Comparison of ENCODE assay signal across 23 cellular contexts in genomic region chr12:109615556-109616229, GRCh38. TPM values are rescaled to one million over a fixed set of nuclear protein-coding genes. Genes with fewer than 3 reads are reported as not detected.
A peak's percentile ranks its signal among the peaks of the same experiment; 100 is the strongest.
DNase-seq lines count a peak whose midpoint lies in the region; ATAC-seq, FAIRE-seq and TF ChIP-seq lines count a peak whose summit lies in the region.
"Had no signal": no experiment of that assay in that cellular context is flagged by ENCODE, and none has a peak within 500 bp of the region (broad histone marks: within the 10 kb centered on the region; RNA-seq: fewer than 3 reads in every experiment).

No MANE protein-coding gene starts in this region.

- no peaks in the 10 kb centered on the region for H3K23me2 ChIP-seq in H9 (ENCODE audit: insufficient read length, low read depth, low read length, poor library complexity, severe bottlenecking)

- peaks cover 9% of the 10 kb centered on the region for H3K27me3 Mint-ChIP-seq in H9 (ENCODE audit: low read depth)

- no peaks in the 10 kb centered on the region; a peak in 1 of 7 replicates for H3K36me3 Mint-ChIP-seq in H9 (ENCODE audit: insufficient read depth in 1 of 3, low read depth in 3 of 3)
- H3K36me3 Mint-ChIP-seq: CD14-positive monocyte; CD8-positive, alpha-beta T cell had no signal

- H3K79me2 ChIP-seq in H9 (ENCODE audit: insufficient read depth, low read length): no peaks in the 10 kb centered on the region

- no peak overlapping the region for H3K4me3 Mint-ChIP-seq in H9
- H3K4me3 Mint-ChIP-seq: CD14-positive monocyte; CD8-positive, alpha-beta T cell; HFFc6 had no signal

- H3K4me1 ChIP-seq in H9 (ENCODE audit: insufficient read depth, low read length) (no peaks in the 10 kb centered on the region), body of pancreas (peaks cover 14% of the 10 kb centered on the region), pancreas (peaks cover 0 to 6% (median 0%) of the 10 kb centered on the region in 3 donors)

- H3K9me3 ChIP-seq in H9 (ENCODE audit: control insufficient read depth, low read depth, low read length): no peaks in the 10 kb centered on the region
- H3K9me3 ChIP-seq in body of pancreas: no peaks in the 10 kb centered on the region
- no peaks in the 10 kb centered on the region for H3K9me3 ChIP-seq in pancreas

- no peak overlapping the region for H3K27ac ChIP-seq in H9 (ENCODE audit: insufficient read length, low read depth, low read length)
- H3K27ac ChIP-seq in body of pancreas: no peak overlapping the region
- H3K27ac ChIP-seq in pancreas: no peak overlapping the region
- H3K27ac ChIP-seq: 22Rv1 had no signal

- H2BK12ac ChIP-seq in H9 (ENCODE audit: insufficient read length, low read depth, low read length): no peak overlapping the region

- no peak overlapping the region for H3K4me3 ChIP-seq in body of pancreas
- H3K4me3 ChIP-seq in pancreas: no peak overlapping the region

- no CpG with 5 or more reads among the region's 14 CpGs for WGBS in H9 (ENCODE audit: extremely low coverage, insufficient read length, low lambda C conversion rate)
- 17 to 18% methylated on average over 10 to 14 of the region's 14 CpGs for WGBS in body of pancreas, 2 donors
- WGBS in pancreas, 2 donors: 12 to 18% methylated on average over 14 of the region's 14 CpGs

- H3K56ac ChIP-seq in H9 (ENCODE audit: insufficient read length, low read depth, low read length): no peak overlapping the region

- no peak overlapping the region for H2BK120ac ChIP-seq in H9 (ENCODE audit: low read depth, low read length, poor library complexity, severe bottlenecking)

- no peaks in the 10 kb centered on the region for H4K20me1 ChIP-seq in H9 (ENCODE audit: control insufficient read depth, insufficient read depth, insufficient read length)

- intact Hi-C loops in body of pancreas (cut with DNase I) (no loop called here), pancreas (cut with DNase I) (no loop called here)

- no peaks in the 10 kb centered on the region for H3K27me3 ChIP-seq in H9 (ENCODE audit: insufficient read depth, low read length)
- H3K27me3 ChIP-seq in body of pancreas: peaks cover 0 to 4% of the 10 kb centered on the region in 2 donors
- H3K27me3 ChIP-seq in pancreas: no peaks in the 10 kb centered on the region

- no peak overlapping the region for H4K5ac ChIP-seq in H9 (ENCODE audit: insufficient read length, low read depth, low read length)

- H3T11ph ChIP-seq in H9 (ENCODE audit: low read length): no peak overlapping the region

- H2BK5ac ChIP-seq in H9 (ENCODE audit: insufficient read length, low read length): no peak overlapping the region

- no peak overlapping the region for H3K18ac ChIP-seq in H9 (ENCODE audit: insufficient read length, low read depth, low read length)

- H3K36me3 ChIP-seq in body of pancreas (replicated peaks in 1 of 2; ENCODE audit: insufficient read depth in 1 of 2, low read depth in 2 of 2) (no peaks in the 10 kb centered on the region), pancreas (no peaks in the 10 kb centered on the region)

- H3K79me1 ChIP-seq in H9 (ENCODE audit: insufficient read depth, low read depth, low read length, poor library complexity, severe bottlenecking): no peaks in the 10 kb centered on the region

- FAIRE-seq in pancreas (lab: Jason Lieb, UNC): no peak
- FAIRE-seq: D721Med, G401.6, GM12891, GM19239, H1, HTR-8/SVneo had no signal

- no peak for TF ChIP-seq POLR2A in body of pancreas (IDR thresholded peaks at IDR 0.05)

- H2BK20ac ChIP-seq in H9 (ENCODE audit: low read depth, low read length, poor library complexity, severe bottlenecking): no peak overlapping the region

- no peak overlapping the region for H4K8ac ChIP-seq in H9 (replicated peaks; ENCODE audit: insufficient read length, low read depth, low read length)

- ATAC-seq in body of pancreas (peak; percentile 59), left lobe of liver (peak; percentile 88), pancreas (peak; percentile 12 to 68 (median 50)), GM19324 (IDR thresholded peaks at IDR 0.05; ENCODE audit: low FRiP score, unreplicated experiment) (no peak)
- ATAC-seq: CD8-positive, alpha-beta T cell had no signal

- DNase-seq in H9 (no peak), body of pancreas (peak; percentile 32 to 64 (median 56)), left lobe of liver (ENCODE audit: low spot score) (peak; percentile 91), pancreas (peak in 3 of 6 donors; percentile 55 to 65 (median 61)), NCI-H1930 (lab: John Stamatoyannopoulos, UW) (no peak), NCI-H2196 treated with DMSO at 0.1 percent for 48 hours (lab: John Stamatoyannopoulos, UW; ENCODE audit: unreplicated experiment) (no peak), RKO (ENCODE audit: low spot score) (no peak)
- DNase-seq: CD8-positive, alpha-beta T cell; COR-L47; DMS153; DMS79 treated with DMSO at 0.1 percent for 48 hours; EL; HCEC 1CT; HFFc6 had no signal

- H3K4me1 Mint-ChIP-seq in H9: peaks cover 10 to 18% of the 10 kb centered on the region in 2 experiments
- H3K4me1 Mint-ChIP-seq: CD14-positive monocyte had no signal

- no peak overlapping the region for H3K4me2 ChIP-seq in H9 (ENCODE audit: insufficient read depth, insufficient read length, low read length)

- H3K9me3 Mint-ChIP-seq in H9: no peaks in the 10 kb centered on the region
- H3K9me3 Mint-ChIP-seq: CD8-positive, alpha-beta T cell; HFFc6 had no signal

- H2BK15ac ChIP-seq in H9 (ENCODE audit: low read depth, low read length): no peak overlapping the region

- no peak overlapping the region for H4K91ac ChIP-seq in H9 (ENCODE audit: insufficient read length, low read depth, low read length)

- no peak overlapping the region for H3K23ac ChIP-seq in H9 (ENCODE audit: insufficient read length, low read depth, low read length)

- TF ChIP-seq CTCF in H9 (conservative IDR thresholded peaks at IDR 0.05): no peak
- no peak for TF ChIP-seq CTCF in body of pancreas (IDR thresholded peaks at IDR 0.05)
- no peak for TF ChIP-seq CTCF in pancreas (IDR thresholded peaks at IDR 0.05)

- H2AFZ ChIP-seq in H9 (ENCODE audit: low read length): no peak overlapping the region

- no peak overlapping the region for H3K9ac ChIP-seq in H9 (ENCODE audit: extremely low read depth, insufficient read length, low read length)

- H3K14ac ChIP-seq in H9 (ENCODE audit: insufficient read depth, low read length): no peak overlapping the region

- H2AK5ac ChIP-seq in H9 (ENCODE audit: insufficient read length, low read length): no peak overlapping the region

- no peak overlapping the region for H3K4ac ChIP-seq in H9 (ENCODE audit: low read depth, low read length)

- peak overlapping the region in 2 of 3 experiments; percentile 16 to 63; a peak in 4 of 7 replicates for H3K27ac Mint-ChIP-seq in H9
- H3K27ac Mint-ChIP-seq: CD8-positive, alpha-beta T cell; HFFc6 had no signal

RNA-seq across cellular contexts. Expression of gene MVK, which starts 42.1 kb away (rescaled TPM):
- total RNA-seq in H9 (2021): 17.4 and 19.2 TPM in 2 replicates
- 10 to 100 TPM in 1 of 2 donors, 1 to 10 TPM in 1; 8.6 to 12.2 TPM for total RNA-seq in body of pancreas
- 16.5 TPM for total RNA-seq in left lobe of liver
- 1 to 10 TPM; 5.8 to 8.6 (median 7.3) TPM for total RNA-seq in pancreas
- 10 to 100 TPM; 13.3 to 15.9 TPM for polyA plus RNA-seq in pancreas

RNA-seq across cellular contexts. Expression of gene MMAB, which starts 42.4 kb away (rescaled TPM):
- total RNA-seq in H9 (2021) (22.5 and 24.3 TPM in 2 replicates), body of pancreas (10 to 100 TPM; 12.5 to 29.7 TPM), left lobe of liver (41.1 TPM), pancreas (10 to 100 TPM; 15.6 to 26.1 (median 17.6) TPM)
- polyA plus RNA-seq in pancreas: 10 to 100 TPM; 33.2 to 40.6 TPM

Comparison
In these comparisons a context has a peak if more than half of its experiments do, and no peak if none do; other contexts are left out.
1. DNase-seq: peak in body of pancreas (4 of 4) and left lobe of liver (single experiment); none in H9 (single experiment), NCI-H1930 (0 of 2), NCI-H2196 treated with DMSO at 0.1 percent for 48 hours (single experiment) and RKO (single experiment).